In the genomic region with DNA sequence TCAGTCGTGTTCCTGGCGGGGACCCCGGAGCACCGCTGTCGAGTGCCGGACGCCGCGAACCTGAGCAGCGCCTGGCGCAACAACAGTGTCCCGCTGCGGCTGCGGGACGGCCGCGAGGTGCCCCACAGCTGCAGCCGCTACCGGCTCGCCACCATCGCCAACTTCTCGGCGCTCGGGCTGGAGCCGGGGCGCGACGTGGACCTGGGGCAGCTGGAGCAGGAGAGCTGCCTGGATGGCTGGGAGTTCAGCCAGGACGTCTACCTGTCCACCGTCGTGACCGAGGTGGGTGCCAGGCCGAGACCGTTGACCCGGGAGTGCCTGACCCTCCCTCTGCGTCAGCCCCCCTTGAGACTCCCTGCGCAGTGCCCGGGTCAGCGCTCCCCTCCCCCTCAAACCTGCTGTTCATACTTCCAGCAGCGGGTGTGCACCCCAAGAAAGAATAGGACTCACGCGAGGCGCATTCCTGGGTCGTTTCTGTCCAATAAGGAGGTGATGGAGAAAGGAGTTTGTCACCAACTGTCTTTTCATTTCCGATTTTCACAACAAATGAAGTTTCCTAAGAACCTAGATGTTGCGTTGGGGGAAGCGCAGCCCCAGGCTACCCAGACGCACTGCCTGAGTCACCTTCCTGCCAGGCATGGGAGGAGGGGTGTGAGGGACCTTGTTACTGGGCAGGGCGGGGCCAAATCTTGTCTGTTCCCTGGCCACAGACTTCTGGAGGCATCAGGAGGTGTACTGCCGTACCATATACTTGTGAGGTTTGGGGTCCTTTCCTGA, we compare ENCODE assay signal across 8 cellular contexts.
DNase-seq lines count a peak whose midpoint lies in the region; ATAC-seq and TF ChIP-seq lines count a peak whose summit lies in the region.

No MANE protein-coding gene starts in this region.

- DNase-seq in HL-60 (ENCODE audit: low read depth in 1 of 2, low spot score in 1 of 2), result peak; percentile 82 to 92
- DNase-seq in T-helper 9 cell, result peak; percentile 49
- DNase-seq in astrocyte of the spinal cord (ENCODE audit: low read depth, low spot score), result peak; percentile 74
- peak; percentile 67 to 73 (median 71) for DNase-seq in stimulated activated CD4-positive, alpha-beta T cell treated with anti-CD3 and anti-CD28 coated beads, Interleukin-12 subunit alpha, Interleukin-12 subunit beta, amount 100 ng/mL, for 48 hours (ENCODE audit: low read depth in 2 of 3, low spot score in 1 of 3)
- no peak for DNase-seq in middle frontal gyrus (ENCODE audit: extremely low spot score, low spot score)

- H3K27me3 ChIP-seq in HL-60 (ENCODE audit: insufficient read depth, poor library complexity, severe bottlenecking) (no peaks in the 10 kb centered on the region), iPS-20b (ENCODE audit: insufficient read depth, low read length) (peaks cover 27% of the 10 kb centered on the region)

- no peak overlapping the region for H3K9ac ChIP-seq in iPS-20b (ENCODE audit: low read depth, low read length)

- H3K4me3 ChIP-seq in HL-60 (replicated peaks; ENCODE audit: insufficient read depth, low read length) (peak overlapping the region; percentile 73), astrocyte of the spinal cord (ENCODE audit: low read depth, low read length) (peak overlapping the region; percentile 69), iPS-20b (ENCODE audit: low read length) (peak overlapping the region; percentile 90)

- peak; percentile 27 for ATAC-seq in GM19035 (IDR thresholded peaks at IDR 0.05; ENCODE audit: unreplicated experiment)
- no peak for ATAC-seq in HG02970 (IDR thresholded peaks at IDR 0.05; ENCODE audit: low FRiP score, unreplicated experiment)

- in situ Hi-C loops in astrocyte of the spinal cord (cut with HindIII; ENCODE audit: low sequenced_read_pairs), result no loop called here

- H3K36me3 ChIP-seq in iPS-20b (ENCODE audit: insufficient read depth, low read depth, low read length), result no peaks in the 10 kb centered on the region

- H3K27ac ChIP-seq in HL-60 (replicated peaks) (peak overlapping the region; percentile 100), iPS-20b (ENCODE audit: low read length) (no peak overlapping the region)

- TF ChIP-seq CTCF in HL-60 (IDR thresholded peaks at IDR 0.05; ENCODE audit: insufficient read depth, low read length), result no peak
- TF ChIP-seq CTCF in astrocyte of the spinal cord (IDR thresholded peaks at IDR 0.05; ENCODE audit: low read depth, low read length), result no peak

- peaks cover 7% of the 10 kb centered on the region for H3K4me1 ChIP-seq in iPS-20b (ENCODE audit: insufficient read depth, low read length)

- no peaks in the 10 kb centered on the region for H3K9me3 ChIP-seq in iPS-20b (ENCODE audit: insufficient read depth, low read depth, low read length)
